Comparison of ENCODE assay signal across 29 cellular contexts in the genomic region with DNA sequence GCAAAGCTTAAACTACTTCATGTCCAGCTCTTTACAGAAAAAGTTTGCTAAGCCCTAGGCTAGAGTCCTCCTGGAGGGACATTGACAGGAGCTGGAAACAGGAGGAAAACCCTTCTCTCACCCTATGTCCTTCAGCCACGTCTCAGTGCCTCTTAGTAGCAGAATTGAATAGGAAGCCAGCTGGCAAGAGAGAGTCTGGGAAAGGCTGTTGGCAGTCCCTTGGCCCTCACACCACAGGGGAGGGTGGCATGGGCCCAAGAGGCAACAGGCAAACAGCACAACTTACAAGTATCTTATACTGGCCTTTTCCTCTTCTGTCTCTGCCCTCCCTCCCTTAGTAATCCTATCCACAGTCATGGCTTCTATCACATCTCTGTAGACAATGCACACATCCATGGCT. TPM values are rescaled to one million over a fixed set of nuclear protein-coding genes. Genes with fewer than 3 reads are reported as not detected.
DNase-seq lines count a peak whose midpoint lies in the region; ATAC-seq, FAIRE-seq and TF ChIP-seq lines count a peak whose summit lies in the region.
"Had no signal": no experiment of that assay in that cellular context is flagged by ENCODE, and none has a peak within 500 bp of the region (broad histone marks: within the 10 kb centered on the region; RNA-seq: fewer than 3 reads in every experiment).

No MANE protein-coding gene starts in this region.

- no peak overlapping the region for H3K4me3 Mint-ChIP-seq in activated CD8-positive, alpha-beta memory T cell treated with anti-CD3 and anti-CD28 coated beads, Interleukin-2, amount 10 ng/mL, durations not matched to agents 7 days and 5 days
- H3K4me3 Mint-ChIP-seq: activated CD8-positive, alpha-beta T cell treated with anti-CD3 and anti-CD28 coated beads, Interleukin-2, amount 10 ng/mL, durations not matched to agents 7 days and 5 days; CD8-positive, alpha-beta T cell; dendritic cell treated with granulocyte-macrophage colony-stimulating factor and Interleukin-4, amounts not matched to agents 40 ng/mL and 50 ng/mL, for 4 days; naive B cell had no signal

- TF ChIP-seq CTCF in left ventricle myocardium inferior (IDR thresholded peaks at IDR 0.05; ENCODE audit: borderline replicate concordance) = no peak
- TF ChIP-seq CTCF in pancreas (IDR thresholded peaks at IDR 0.05) = no peak
- TF ChIP-seq CTCF in GM13977 (IDR thresholded peaks at IDR 0.05; ENCODE audit: extremely low read depth, insufficient read depth, missing control alignments) = no peak

- H3K27ac ChIP-seq in left ventricle myocardium inferior (replicated peaks) (no peak overlapping the region), pancreas (peak overlapping the region; percentile 3 to 86 (median 41))
- H3K27ac ChIP-seq: ovary had no signal

- no peak for FAIRE-seq in pancreas (lab: Jason Lieb, UNC)
- FAIRE-seq: H1, RCC 7860 had no signal

- no peak for ATAC-seq in activated CD8-positive, alpha-beta memory T cell treated with anti-CD3 and anti-CD28 coated beads, Interleukin-2, amount 10 ng/mL, durations not matched to agents 7 days and 5 days
- peak; percentile 63 to 88 (median 74) for ATAC-seq in pancreas
- ATAC-seq: activated CD8-positive, alpha-beta T cell treated with anti-CD3 and anti-CD28 coated beads, Interleukin-2, amount 10 ng/mL, durations not matched to agents 7 days and 5 days; CD8-positive, alpha-beta T cell; sciatic nerve; stimulated activated naive CD8-positive, alpha-beta T cell treated with anti-CD3 and anti-CD28 coated beads, Interleukin-15, amount 100 ng/mL, for 72 hours had no signal

- 9 to 11% methylated on average over 1 of the region's 1 CpG for WGBS in pancreas, 2 donors

- H3K9me3 ChIP-seq in left ventricle myocardium inferior (replicated peaks) (no peaks in the 10 kb centered on the region), pancreas (no peaks in the 10 kb centered on the region)
- H3K9me3 ChIP-seq: ovary, transverse colon had no signal

- H3K27ac Mint-ChIP-seq in activated CD8-positive, alpha-beta memory T cell treated with anti-CD3 and anti-CD28 coated beads, Interleukin-2, amount 10 ng/mL, durations not matched to agents 7 days and 5 days = peak overlapping the region; percentile 8
- H3K27ac Mint-ChIP-seq: dendritic cell treated with granulocyte-macrophage colony-stimulating factor and Interleukin-4, amounts not matched to agents 40 ng/mL and 50 ng/mL, for 4 days; naive B cell had no signal

- H3K27me3 Mint-ChIP-seq in activated CD8-positive, alpha-beta memory T cell treated with anti-CD3 and anti-CD28 coated beads, Interleukin-2, amount 10 ng/mL, durations not matched to agents 7 days and 5 days = no peaks in the 10 kb centered on the region
- H3K27me3 Mint-ChIP-seq: stimulated activated naive CD8-positive, alpha-beta T cell treated with anti-CD3 and anti-CD28 coated beads, Interleukin-15, amount 100 ng/mL, for 72 hours had no signal

- DNase-seq in activated CD8-positive, alpha-beta memory T cell treated with anti-CD3 and anti-CD28 coated beads, Interleukin-2, amount 10 ng/mL, durations not matched to agents 7 days and 5 days = no peak
- no peak for DNase-seq in activated CD8-positive, alpha-beta memory T cell treated with anti-CD3 and anti-CD28 coated beads, Interleukin-2, amount 50 U/mL, for 48 hours
- peak; percentile 42 for DNase-seq in NCI-H2196 (lab: John Stamatoyannopoulos, UW; ENCODE audit: unreplicated experiment)
- DNase-seq in left ventricle myocardium inferior = peak; percentile 59
- peak; percentile 73 to 92 (median 88) for DNase-seq in pancreas
- no peak for DNase-seq in NCI-H510A (lab: John Stamatoyannopoulos, UW)
- DNase-seq in GM13977 (ENCODE audit: low spot score) = no peak
- no peak for DNase-seq in iPS-NIHi11 (ENCODE audit: low spot score)
- DNase-seq: activated CD4-positive, CD25-positive, alpha-beta regulatory T cell treated with anti-CD3 and anti-CD28 coated beads, Interleukin-2, amount 50 U/mL, for 72 hours; activated CD8-positive, alpha-beta T cell treated with anti-CD3 and anti-CD28 coated beads, Interleukin-2, amount 10 ng/mL, durations not matched to agents 7 days and 5 days; activated naive CD4-positive, alpha-beta T cell; activated T-cell treated with anti-CD3 and anti-CD28 coated beads, Interleukin-2, amount 50 U/mL, for 1 hour; CD8-positive, alpha-beta T cell; kidney glomerular epithelial cell; mesenchymal stem cell; naive B cell; NCI-H510A treated with DMSO at 0.1 percent for 48 hours; ovary; stimulated activated naive CD8-positive, alpha-beta T cell treated with anti-CD3 and anti-CD28 coated beads, Interleukin-15, amount 100 ng/mL, for 72 hours; transverse colon had no signal

- peaks cover 16% of the 10 kb centered on the region for H3K36me3 Mint-ChIP-seq in activated CD8-positive, alpha-beta memory T cell treated with anti-CD3 and anti-CD28 coated beads, Interleukin-2, amount 10 ng/mL, durations not matched to agents 7 days and 5 days
- H3K36me3 Mint-ChIP-seq: CD8-positive, alpha-beta T cell; naive B cell had no signal

- H3K9me3 Mint-ChIP-seq in activated CD8-positive, alpha-beta memory T cell treated with anti-CD3 and anti-CD28 coated beads, Interleukin-2, amount 10 ng/mL, durations not matched to agents 7 days and 5 days (ENCODE audit: low read depth) = peaks cover 5% of the 10 kb centered on the region
- H3K9me3 Mint-ChIP-seq: CD8-positive, alpha-beta T cell had no signal

- H3K36me3 ChIP-seq in left ventricle myocardium inferior (no peaks in the 10 kb centered on the region), pancreas (no peaks in the 10 kb centered on the region)
- H3K36me3 ChIP-seq: ovary, transverse colon had no signal

- peaks cover 53% of the 10 kb centered on the region for H3K4me1 Mint-ChIP-seq in activated CD8-positive, alpha-beta memory T cell treated with anti-CD3 and anti-CD28 coated beads, Interleukin-2, amount 10 ng/mL, durations not matched to agents 7 days and 5 days
- H3K4me1 Mint-ChIP-seq: naive B cell had no signal

- in situ Hi-C loops in GM13977 (cut with MboI; ENCODE audit: low pct_unique_long_range_greater_than_20kb, low sequenced_read_pairs, unreplicated experiment) = no loop called here

- H3K4me3 ChIP-seq in left ventricle myocardium inferior (no peak overlapping the region), pancreas (no peak overlapping the region)
- H3K4me3 ChIP-seq: ovary, transverse colon had no signal

- H3K4me1 ChIP-seq in left ventricle myocardium inferior = peaks cover 4% of the 10 kb centered on the region
- H3K4me1 ChIP-seq in pancreas = peaks cover 25 to 48% (median 44%) of the 10 kb centered on the region in 3 donors

- intact Hi-C loops in left ventricle myocardium inferior (cut with micrococcal nuclease) (no loop called here), pancreas (cut with DNase I) (no loop called here)

- CTCF ChIA-PET in activated CD8-positive, alpha-beta memory T cell treated with anti-CD3 and anti-CD28 coated beads, Interleukin-2, amount 10 ng/mL, durations not matched to agents 7 days and 5 days (lab: Charles Lee) = interaction anchor here (0.9 to 4.2 kb wide), 2 partner anchors 20 to 24 kb away, joined by 3 to 26 read pairs; no protein-coding TSS in a partner anchor

- peaks cover 23% of the 10 kb centered on the region for H3K27me3 ChIP-seq in left ventricle myocardium inferior (ENCODE audit: low read depth)
- no peaks in the 10 kb centered on the region for H3K27me3 ChIP-seq in pancreas
- H3K27me3 ChIP-seq: ovary, transverse colon had no signal

RNA-seq across cellular contexts. Expression of gene DHRS2, which starts 27.7 kb away (rescaled TPM):
- 1 to 10 TPM; 1.1 to 2.7 TPM for total RNA-seq in activated CD8-positive, alpha-beta memory T cell treated with anti-CD3 and anti-CD28 coated beads, Interleukin-2, amount 10 ng/mL, durations not matched to agents 7 days and 5 days
- total RNA-seq in left ventricle myocardium inferior (not detected), pancreas (1 to 10 TPM in 5 of 6 donors, under 1 TPM in 1; 0.43 to 7.7 (median 3.4) TPM)
- polyA plus RNA-seq in pancreas = 10 to 100 TPM; 20.8 to 21.6 TPM
- total RNA-seq: CD8-positive, alpha-beta T cell; fibroblast of lung; glomerular endothelial cell; sciatic nerve; transverse colon had no signal

RNA-seq across cellular contexts. Expression of gene JPH4, which starts 29.9 kb away (rescaled TPM):
- under 1 TPM in 1 of 2 experiments, not detected in 1; 0.77 TPM for total RNA-seq in activated CD8-positive, alpha-beta memory T cell treated with anti-CD3 and anti-CD28 coated beads, Interleukin-2, amount 10 ng/mL, durations not matched to agents 7 days and 5 days
- total RNA-seq in left ventricle myocardium inferior (0.19 TPM), pancreas (under 1 TPM; 0.12 to 0.47 (median 0.29) TPM)
- polyA plus RNA-seq in pancreas = 1 to 10 TPM in 1 of 2 donors, under 1 TPM in 1; 0.46 to 1.3 TPM
- total RNA-seq: A172; activated CD8-positive, alpha-beta T cell treated with anti-CD3 and anti-CD28 coated beads, Interleukin-2, amount 10 ng/mL, durations not matched to agents 7 days and 5 days; CD8-positive, alpha-beta T cell; fibroblast of lung; glomerular endothelial cell; MCF 10A; SK-MEL-5 had no signal
- polyA plus RNA-seq: fibroblast of lung had no signal

RNA-seq across cellular contexts. Expression of gene AP1G2, which starts 40.9 kb away (rescaled TPM):
- 100 to 1,000 TPM; 222 to 294 TPM for total RNA-seq in activated CD8-positive, alpha-beta memory T cell treated with anti-CD3 and anti-CD28 coated beads, Interleukin-2, amount 10 ng/mL, durations not matched to agents 7 days and 5 days
- 10.4 TPM for total RNA-seq in left ventricle myocardium inferior
- total RNA-seq in pancreas = 100 to 1,000 TPM in 1 of 6 donors, 10 to 100 TPM in 5; 57.4 to 153 (median 70.4) TPM
- polyA plus RNA-seq in pancreas = 100 to 1,000 TPM; 303 to 392 TPM

RNA-seq across cellular contexts. Expression of gene THTPA, which starts 52.4 kb away (rescaled TPM):
- total RNA-seq in activated CD8-positive, alpha-beta memory T cell treated with anti-CD3 and anti-CD28 coated beads, Interleukin-2, amount 10 ng/mL, durations not matched to agents 7 days and 5 days = 10 to 100 TPM; 13.5 to 15.6 TPM
- 17.2 TPM for total RNA-seq in left ventricle myocardium inferior
- total RNA-seq in pancreas = 10 to 100 TPM in 1 of 6 donors, 1 to 10 TPM in 5; 5.6 to 11.6 (median 8.4) TPM
- 10 to 100 TPM; 11.9 TPM for polyA plus RNA-seq in pancreas

RNA-seq across cellular contexts. Expression of gene ZFHX2, which starts 56.9 kb away (rescaled TPM):
- total RNA-seq in activated CD8-positive, alpha-beta memory T cell treated with anti-CD3 and anti-CD28 coated beads, Interleukin-2, amount 10 ng/mL, durations not matched to agents 7 days and 5 days = 1 to 10 TPM; 1.8 to 2.7 TPM
- 0.74 TPM for total RNA-seq in left ventricle myocardium inferior
- 1 to 10 TPM in 3 of 6 donors, under 1 TPM in 3; 0.63 to 3.8 (median 1.0) TPM for total RNA-seq in pancreas
- polyA plus RNA-seq in pancreas = 1 to 10 TPM; 1.7 to 3.0 TPM
- total RNA-seq: SK-MEL-5 had no signal
- polyA plus RNA-seq: fibroblast of lung had no signal

Comparison
In these comparisons a context has a peak if more than half of its experiments do, and no peak if none do; other contexts are left out.
1. DNase-seq: peak in NCI-H2196 (single experiment), left ventricle myocardium inferior (single experiment) and pancreas (6 of 6); none in activated CD8-positive, alpha-beta memory T cell treated with anti-CD3 and anti-CD28 coated beads, Interleukin-2, amount 10 ng/mL, durations not matched to agents 7 days and 5 days (single experiment), activated CD8-positive, alpha-beta memory T cell treated with anti-CD3 and anti-CD28 coated beads, Interleukin-2, amount 50 U/mL, for 48 hours (single experiment), NCI-H510A (single experiment), GM13977 (single experiment) and iPS-NIHi11 (single experiment).